Comparison of ENCODE assay signal across 9 cellular contexts in genomic region chr6:158813032-158813431, GRCh38. TPM values are rescaled to one million over a fixed set of nuclear protein-coding genes. Genes with fewer than 3 reads are reported as not detected.
A peak's percentile ranks its signal among the peaks of the same experiment; 100 is the strongest.
DNase-seq lines count a peak whose midpoint lies in the region; ATAC-seq and TF ChIP-seq lines count a peak whose summit lies in the region.
"Had no signal": no experiment of that assay in that cellular context is flagged by ENCODE, and none has a peak within 500 bp of the region (broad histone marks: within the 10 kb centered on the region; RNA-seq: fewer than 3 reads in every experiment).

No MANE protein-coding gene starts in this region.

- H3K36me3 ChIP-seq in BLaER1 = peaks cover 48% of the 10 kb centered on the region
- peaks cover 34 to 85% of the 10 kb centered on the region in 2 experiments for H3K36me3 ChIP-seq in HCT116 (ENCODE audit: control insufficient read depth in 1 of 2, insufficient read depth in 2 of 2, low read length in 2 of 2)
- H3K36me3 ChIP-seq in mucosa of stomach (ENCODE audit: control insufficient read depth, insufficient read depth, low read length) = peaks cover 8% of the 10 kb centered on the region
- peaks cover 0 to 4% (median 0%) of the 10 kb centered on the region in 4 donors for H3K36me3 ChIP-seq in sigmoid colon

- peaks cover 100% of the 10 kb centered on the region for H3K79me2 ChIP-seq in HCT116 (ENCODE audit: insufficient read depth, low read length)

- POLR2A ChIA-PET in HCT116 (lab: Charles Lee) = interaction anchor here (1.1 to 9.1 kb wide), 6 partner anchors 9 to 82 kb away, joined by 3 to 83 read pairs (median 5); no protein-coding TSS in a partner anchor

- ATAC-seq in HCT116 = no peak

- H3K36me3 Mint-ChIP-seq in activated naive CD8-positive, alpha-beta T cell = peaks cover 30% of the 10 kb centered on the region

- H3K9ac ChIP-seq in BLaER1 = no peak overlapping the region
- H3K9ac ChIP-seq in HCT116 (ENCODE audit: low read length) = peak overlapping the region; percentile 78
- peak overlapping the region; percentile 45 for H3K9ac ChIP-seq in mucosa of stomach (ENCODE audit: low read length)

- peaks cover 95% of the 10 kb centered on the region for H3K4me1 ChIP-seq in BLaER1
- peaks cover 82 to 86% of the 10 kb centered on the region in 2 experiments for H3K4me1 ChIP-seq in HCT116 (ENCODE audit: control insufficient read depth in 1 of 2, insufficient read depth in 2 of 2, low read length in 2 of 2)
- peaks cover 58% of the 10 kb centered on the region for H3K4me1 ChIP-seq in mucosa of stomach (ENCODE audit: control insufficient read depth, insufficient read depth, low read length)
- H3K4me1 ChIP-seq in sigmoid colon = peaks cover 0 to 59% (median 33%) of the 10 kb centered on the region in 4 donors

- no peaks in the 10 kb centered on the region for H3K9me3 Mint-ChIP-seq in activated naive CD8-positive, alpha-beta T cell (ENCODE audit: low read depth)

- H3K4me1 Mint-ChIP-seq in activated naive CD8-positive, alpha-beta T cell (ENCODE audit: low read depth) = peaks cover 91% of the 10 kb centered on the region

- no TSS peak for BruUV-seq in HCT116 (replicated peaks; lab: Mats Ljungman, UMichigan)

- no peaks in the 10 kb centered on the region for H3K9me2 ChIP-seq in HCT116 (ENCODE audit: insufficient read depth)

- intact Hi-C loops in HCT116 (cut with micrococcal nuclease) = no loop called here
- intact Hi-C loops in sigmoid colon (cut with DNase I) = no loop called here

- no peak overlapping the region for H2AFZ ChIP-seq in HCT116 (ENCODE audit: low read depth, low read length, poor library complexity, severe bottlenecking)

- CTCF ChIA-PET in HCT116 (lab: Charles Lee) = interaction anchor here (1.4 to 3.1 kb wide), 2 partner anchors 107 to 122 kb away, joined by 7 to 15 read pairs; no protein-coding TSS in a partner anchor

- peak overlapping the region; percentile 99 for H3K4me3 Mint-ChIP-seq in activated naive CD8-positive, alpha-beta T cell

- H3K9me3 ChIP-seq in BLaER1 (no peaks in the 10 kb centered on the region), HCT116 (ENCODE audit: control insufficient read depth in 1 of 2, insufficient read depth in 1 of 2, low read depth in 1 of 2, low read length in 2 of 2) (no peaks in the 10 kb centered on the region), mucosa of stomach (ENCODE audit: control insufficient read depth, low read length) (no peaks in the 10 kb centered on the region), sigmoid colon (no peaks in the 10 kb centered on the region)
- H3K9me3 ChIP-seq: MG63 had no signal

- RAD21 ChIA-PET in HCT116 (lab: Charles Lee; ENCODE audit: low non-redundant PET in 1 of 2, low total read pairs in 2 of 2, uncharacterized antibody in 2 of 2, unreplicated experiment in 2 of 2) = no interaction called here

- no peak for TF ChIP-seq RAD21 in HCT116 (IDR thresholded peaks at IDR 0.05; ENCODE audit: low read depth)

- no peak for TF ChIP-seq EP300 in sigmoid colon (IDR thresholded peaks at IDR 0.05)

- no peaks in the 10 kb centered on the region for H3K27me3 Mint-ChIP-seq in activated naive CD8-positive, alpha-beta T cell

- no peak for TF ChIP-seq CTCF in HCT116 (IDR thresholded peaks at IDR 0.05 in 2 of 3, conservative IDR thresholded peaks at IDR 0.05 in 1 of 3; ENCODE audit: borderline replicate concordance in 1 of 3, insufficient read depth in 1 of 3, low read depth in 2 of 3, low read length in 2 of 3)
- TF ChIP-seq CTCF in sigmoid colon (IDR thresholded peaks at IDR 0.05) = no peak

- H3K4me3 ChIP-seq in BLaER1 = no peak overlapping the region
- H3K4me3 ChIP-seq in HCT116 (replicated peaks in 1 of 2; ENCODE audit: low read depth in 1 of 2, low read length in 2 of 2) = peak overlapping the region in 1 of 2 experiments; percentile 13; a peak in 2 of 4 replicates
- no peak overlapping the region for H3K4me3 ChIP-seq in mucosa of stomach (ENCODE audit: low read length)
- H3K4me3 ChIP-seq in sigmoid colon = no peak overlapping the region
- H3K4me3 ChIP-seq: MG63 had no signal

- H3K27me3 ChIP-seq in BLaER1 = no peaks in the 10 kb centered on the region
- H3K27me3 ChIP-seq in HCT116 (ENCODE audit: insufficient read depth, low read length) = no peaks in the 10 kb centered on the region
- no peaks in the 10 kb centered on the region for H3K27me3 ChIP-seq in mucosa of stomach (ENCODE audit: control insufficient read depth, insufficient read depth, low read length)
- no peaks in the 10 kb centered on the region for H3K27me3 ChIP-seq in sigmoid colon
- H3K27me3 ChIP-seq: MG63 had no signal

- peak overlapping the region; percentile 90 for H3K27ac Mint-ChIP-seq in activated naive CD8-positive, alpha-beta T cell

- DNase-seq in HCT116 (ENCODE audit: low read depth, low spot score) = no peak
- DNase-seq in sigmoid colon = no peak
- no peak for DNase-seq in NCI-H1694 (lab: John Stamatoyannopoulos, UW)
- DNase-seq in Kasumi-1 (lab: John Stamatoyannopoulos, UW) = no peak
- DNase-seq in occipital lobe (lab: John Stamatoyannopoulos, UW) = no peak
- DNase-seq: MG63 had no signal

- 65 to 77% methylated on average over 3 of the region's 3 CpGs for WGBS in sigmoid colon, 2 donors

- TF ChIP-seq POLR2A in HCT116 (IDR thresholded peaks at IDR 0.05; ENCODE audit: borderline replicate concordance, extremely low read depth, insufficient read depth, insufficient read length) (no peak), sigmoid colon (IDR thresholded peaks at IDR 0.05) (no peak)

- H3K27ac ChIP-seq in BLaER1 (no peak overlapping the region), HCT116 (ENCODE audit: low read depth, low read length) (peak overlapping the region; percentile 92), sigmoid colon (peak overlapping the region in 1 of 4 donors; percentile 29)

- H4K20me1 ChIP-seq in BLaER1 = peaks cover 100% of the 10 kb centered on the region
- H4K20me1 ChIP-seq in HCT116 (ENCODE audit: insufficient read depth) = peaks cover 93% of the 10 kb centered on the region

- peak overlapping the region; percentile 84 for H3K4me2 ChIP-seq in BLaER1
- H3K4me2 ChIP-seq in HCT116 (ENCODE audit: low read length) = peak overlapping the region; percentile 86

TF ChIP-seq in HCT116, 20 proteins besides CTCF, POLR2A, EP300 and RAD21:
- TF ChIP-seq EGR1 (IDR thresholded peaks at IDR 0.05; ENCODE audit: low read depth) (no peak), POLR2AphosphoS5 (IDR thresholded peaks at IDR 0.05; ENCODE audit: low read depth, low read length) (peak; percentile 44; the same call in 1 of the 2 replicates)

RNA-seq across cellular contexts. Expression of gene EZR, which starts 6.1 kb away (rescaled TPM):
- total RNA-seq in HCT116 (2021; ENCODE audit: unreplicated experiment) = 1,402 TPM
- 1,219 and 1,280 TPM in 2 replicates for polyA plus RNA-seq in HCT116 (2012)
- 10 to 100 TPM; 33.5 to 46.0 (median 38.3) TPM for total RNA-seq in sigmoid colon
- polyA plus RNA-seq in sigmoid colon = 100 to 1,000 TPM; 214 to 333 (median 262) TPM
- total RNA-seq in occipital lobe = 162 TPM
